Comparison of ENCODE assay signal across 8 cellular contexts in the genomic region with DNA sequence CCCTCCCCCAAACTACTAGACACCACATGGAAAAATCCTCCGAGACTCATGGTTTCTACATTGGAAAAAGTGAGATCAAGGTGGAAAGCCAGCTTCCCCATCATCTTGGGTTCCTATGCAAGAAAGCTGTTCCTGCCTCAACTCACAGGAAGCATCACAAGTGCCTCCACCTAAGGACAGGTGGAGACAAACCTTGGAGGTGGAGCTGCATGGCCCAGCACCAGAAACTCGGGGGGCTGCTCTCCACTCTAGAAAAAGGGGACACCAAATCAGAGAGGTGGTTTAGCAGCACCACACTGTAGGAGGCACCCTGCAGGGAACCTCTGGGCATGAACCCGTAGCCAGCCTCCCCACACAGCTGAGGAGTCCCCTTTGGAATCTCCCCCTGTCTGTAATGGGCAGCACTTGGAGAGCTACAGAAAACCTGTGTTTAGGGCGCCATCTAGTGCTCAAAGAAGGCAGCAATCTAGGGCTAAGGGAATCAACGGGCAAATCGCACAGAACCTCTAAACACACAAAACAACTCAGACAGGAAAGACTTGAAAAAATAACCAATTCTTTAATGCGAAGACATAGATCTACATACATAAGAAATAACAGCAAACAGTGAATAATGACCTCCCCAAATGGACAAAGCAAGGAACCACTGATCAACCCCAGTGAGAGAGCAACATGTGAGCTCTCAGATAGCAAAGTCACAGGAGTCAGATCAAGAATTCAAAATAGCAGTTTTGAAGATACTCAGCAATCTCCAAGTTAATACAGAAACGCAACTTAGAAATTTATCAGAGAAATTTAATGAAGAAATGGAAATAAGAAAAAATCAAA.
DNase-seq lines count a peak whose midpoint lies in the region; TF ChIP-seq lines count a peak whose summit lies in the region.

No MANE protein-coding gene starts in this region.

- DNase-seq in GM04504 (ENCODE audit: low read depth) (peak; percentile 18), HFF-Myc (ENCODE audit: extremely low read depth, low read depth) (peak; percentile 19), NCI-H1930 (lab: John Stamatoyannopoulos, UW) (peak; percentile 9 to 29), cardiac fibroblast (ENCODE audit: low read depth in 2 of 2) (peak; percentile 66 to 67), kidney tubule cell (ENCODE audit: low spot score) (peak; percentile 61), NCI-H1048 (lab: John Stamatoyannopoulos, UW) (no peak)
- DNase-seq in activated CD4-positive, CD25-positive, alpha-beta regulatory T cell (lab: John Stamatoyannopoulos, UW): peak in 3 of 4 experiments; percentile 7 to 9 (median 8)
- DNase-seq in stimulated activated CD4-positive, alpha-beta T cell treated with anti-CD3 and anti-CD28 coated beads, Interleukin-4, amount 100 ng/mL, for 4 hours: peak; percentile 37 to 43

- H3K4me3 ChIP-seq in HFF-Myc (replicated peaks; ENCODE audit: low read depth, low read length): no peak overlapping the region
- no peak overlapping the region for H3K4me3 ChIP-seq in cardiac fibroblast (replicated peaks in 1 of 2; ENCODE audit: low read depth in 2 of 2, low read length in 2 of 2)

- TF ChIP-seq CTCF in HFF-Myc (IDR thresholded peaks at IDR 0.05; ENCODE audit: low read depth, low read length, missing control alignments) (peak; percentile 73), cardiac fibroblast (IDR thresholded peaks at IDR 0.05; ENCODE audit: low read depth, low read length) (peak; percentile 77)
